Comparison of ENCODE assay signal across 21 cellular contexts in the genomic region with DNA sequence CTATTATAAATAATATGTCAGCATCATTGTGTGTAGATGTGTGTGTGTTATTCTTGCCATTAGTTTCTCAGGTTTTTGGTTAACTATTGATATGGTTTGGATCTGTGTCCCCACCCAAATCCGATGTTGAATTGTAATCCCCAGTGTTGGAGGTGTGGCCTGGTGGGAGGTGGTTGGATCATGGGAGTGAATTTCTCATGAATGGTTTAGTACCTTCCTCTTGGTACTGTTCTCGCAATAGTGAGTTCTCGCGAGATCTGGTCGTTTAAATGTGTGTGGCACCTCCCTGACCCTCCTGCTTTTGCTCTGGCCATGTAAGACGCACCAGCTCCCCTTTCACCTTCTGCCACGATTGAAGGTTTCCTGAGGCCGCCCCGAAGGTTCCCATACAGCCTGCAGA. TPM values are rescaled to one million over a fixed set of nuclear protein-coding genes. Genes with fewer than 3 reads are reported as not detected.
DNase-seq lines count a peak whose midpoint lies in the region; FAIRE-seq and TF ChIP-seq lines count a peak whose summit lies in the region.
"Had no signal": no experiment of that assay in that cellular context is flagged by ENCODE, and none has a peak within 500 bp of the region (broad histone marks: within the 10 kb centered on the region; RNA-seq: fewer than 3 reads in every experiment).

No MANE protein-coding gene starts in this region.

- H3K36me3 ChIP-seq in HEK293 (ENCODE audit: control insufficient read depth in 2 of 2, insufficient read depth in 1 of 2, low read length in 2 of 2): no peaks in the 10 kb centered on the region
- no peaks in the 10 kb centered on the region for H3K36me3 ChIP-seq in rectal smooth muscle tissue (ENCODE audit: control insufficient read depth, insufficient read depth, low read length)
- H3K36me3 ChIP-seq in Peyer's patch: no peaks in the 10 kb centered on the region
- H3K36me3 ChIP-seq: HAP-1 had no signal

- no peak for TF ChIP-seq CTCF in HEK293 (tag by site-specific recombination; IDR thresholded peaks at IDR 0.05)
- no peak for TF ChIP-seq CTCF in coronary artery (IDR thresholded peaks at IDR 0.05)
- no peak for TF ChIP-seq CTCF in Peyer's patch (IDR thresholded peaks at IDR 0.05)

- peak; percentile 4 for FAIRE-seq in HTR-8/SVneo (lab: Jason Lieb, UNC)
- FAIRE-seq: RCC 7860 had no signal

- POLR2A ChIA-PET in HEK293 (lab: Yijun Ruan, JAX): no interaction called here

- TF ChIP-seq POLR2A in Peyer's patch (IDR thresholded peaks at IDR 0.05): no peak

- H3K4me1 ChIP-seq in HEK293 (ENCODE audit: control insufficient read depth, insufficient read depth, low read length) (no peaks in the 10 kb centered on the region; the same call in 1 of the 2 replicates), rectal smooth muscle tissue (ENCODE audit: control insufficient read depth, insufficient read depth, low read length) (peaks cover 47% of the 10 kb centered on the region), Peyer's patch (peaks cover 6 to 26% (median 15%) of the 10 kb centered on the region in 4 donors)

- CTCF ChIA-PET in HEK293 (lab: Yijun Ruan, JAX): interaction anchor here (0.6 to 2.5 kb wide), 6 partner anchors 12 to 210 kb away, joined by 3 to 18 read pairs (median 4); no protein-coding TSS in a partner anchor

- H3K27me3 ChIP-seq in rectal smooth muscle tissue (ENCODE audit: control insufficient read depth, insufficient read depth, low read length) (no peaks in the 10 kb centered on the region), Peyer's patch (no peaks in the 10 kb centered on the region)

- H3K9me3 ChIP-seq in HEK293 (ENCODE audit: control insufficient read depth, insufficient read depth, low read depth, low read length) (no peaks in the 10 kb centered on the region), Peyer's patch (no peaks in the 10 kb centered on the region)
- H3K9me3 ChIP-seq: HAP-1 had no signal

- no peak overlapping the region for H3K27ac ChIP-seq in HEK293 (ENCODE audit: extremely low read depth, low read depth, low read length)
- peak overlapping the region; percentile 16 to 66 for H3K27ac ChIP-seq in coronary artery
- H3K27ac ChIP-seq in rectal smooth muscle tissue (ENCODE audit: low read depth, low read length): peak overlapping the region; percentile 94
- H3K27ac ChIP-seq in Peyer's patch: peak overlapping the region in 2 of 4 donors; percentile 30 to 96
- H3K27ac ChIP-seq: GM23248 had no signal

- H3K4me3 ChIP-seq in HEK293 (ENCODE audit: low read depth, low read length): no peak overlapping the region
- no peak overlapping the region for H3K4me3 ChIP-seq in coronary artery
- no peak overlapping the region for H3K4me3 ChIP-seq in rectal smooth muscle tissue (ENCODE audit: low read length)
- no peak overlapping the region for H3K4me3 ChIP-seq in Peyer's patch
- H3K4me3 ChIP-seq: GM23248, HAP-1 had no signal

- H3K9ac ChIP-seq in rectal smooth muscle tissue (ENCODE audit: low read length): no peak overlapping the region
- H3K9ac ChIP-seq: GM23248 had no signal

- no peak for DNase-seq in HTR-8/SVneo (ENCODE audit: insufficient read length, low spot score)
- no peak for DNase-seq in coronary artery (ENCODE audit: low spot score)
- no peak for DNase-seq in Peyer's patch
- DNase-seq in SHP77 treated with DMSO at 0.1 percent for 48 hours (lab: John Stamatoyannopoulos, UW): no peak
- DNase-seq in COLO668 (lab: John Stamatoyannopoulos, UW; ENCODE audit: unreplicated experiment): no peak
- no peak for DNase-seq in DMS153 (lab: John Stamatoyannopoulos, UW)
- DNase-seq: ACHN, DMS 273 treated with DMSO at 0.1 percent for 48 hours, GDM1, GM23248, NCI-H1092 treated with DMSO at 0.1 percent for 48 hours, NCI-H146, NCI-H2029 treated with DMSO at 0.1 percent for 48 hours, NCI-H2171, NCI-H446 treated with DMSO at 0.1 percent for 48 hours, NCI-H69, Right ventricle myocardium superior had no signal

TF ChIP-seq in HEK293, 187 proteins besides CTCF, POLR2A, EP300 and RAD21:
- TF ChIP-seq, protein P1, sequence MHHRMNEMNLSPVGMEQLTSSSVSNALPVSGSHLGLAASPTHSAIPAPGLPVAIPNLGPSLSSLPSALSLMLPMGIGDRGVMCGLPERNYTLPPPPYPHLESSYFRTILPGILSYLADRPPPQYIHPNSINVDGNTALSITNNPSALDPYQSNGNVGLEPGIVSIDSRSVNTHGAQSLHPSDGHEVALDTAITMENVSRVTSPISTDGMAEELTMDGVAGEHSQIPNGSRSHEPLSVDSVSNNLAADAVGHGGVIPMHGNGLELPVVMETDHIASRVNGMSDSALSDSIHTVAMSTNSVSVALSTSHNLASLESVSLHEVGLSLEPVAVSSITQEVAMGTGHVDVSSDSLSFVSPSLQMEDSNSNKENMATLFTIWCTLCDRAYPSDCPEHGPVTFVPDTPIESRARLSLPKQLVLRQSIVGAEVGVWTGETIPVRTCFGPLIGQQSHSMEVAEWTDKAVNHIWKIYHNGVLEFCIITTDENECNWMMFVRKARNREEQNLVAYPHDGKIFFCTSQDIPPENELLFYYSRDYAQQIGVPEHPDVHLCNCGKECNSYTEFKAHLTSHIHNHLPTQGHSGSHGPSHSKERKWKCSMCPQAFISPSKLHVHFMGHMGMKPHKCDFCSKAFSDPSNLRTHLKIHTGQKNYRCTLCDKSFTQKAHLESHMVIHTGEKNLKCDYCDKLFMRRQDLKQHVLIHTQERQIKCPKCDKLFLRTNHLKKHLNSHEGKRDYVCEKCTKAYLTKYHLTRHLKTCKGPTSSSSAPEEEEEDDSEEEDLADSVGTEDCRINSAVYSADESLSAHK (tag by site-specific recombination; IDR thresholded peaks at IDR 0.05): no peak
- TF ChIP-seq, protein P2, sequence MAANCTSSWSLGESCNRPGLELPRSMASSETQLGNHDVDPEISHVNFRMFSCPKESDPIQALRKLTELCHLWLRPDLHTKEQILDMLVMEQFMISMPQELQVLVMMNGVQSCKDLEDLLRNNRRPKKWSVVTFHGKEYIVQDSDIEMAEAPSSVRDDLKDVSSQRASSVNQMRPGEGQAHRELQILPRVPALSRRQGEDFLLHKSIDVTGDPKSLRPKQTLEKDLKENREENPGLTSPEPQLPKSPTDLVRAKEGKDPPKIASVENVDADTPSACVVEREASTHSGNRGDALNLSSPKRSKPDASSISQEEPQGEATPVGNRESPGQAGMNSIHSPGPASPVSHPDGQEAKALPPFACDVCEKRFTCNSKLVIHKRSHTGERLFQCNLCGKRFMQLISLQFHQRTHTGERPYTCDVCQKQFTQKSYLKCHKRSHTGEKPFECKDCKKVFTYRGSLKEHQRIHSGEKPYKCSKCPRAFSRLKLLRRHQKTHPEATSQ (tag by site-specific recombination; IDR thresholded peaks at IDR 0.05): 0 out of 2 replicates have a peak, but pooled peaks have one; percentile 57

RNA-seq across cellular contexts. Expression of gene POFUT2, which starts 9.6 kb away (rescaled TPM):
- total RNA-seq in Peyer's patch: 10 to 100 TPM; 25.6 to 76.4 (median 47.6) TPM
